ENCODE assay signal across 9 cellular contexts in genomic region chr3:45110185-45110833, GRCh38. TPM values are rescaled to one million over a fixed set of nuclear protein-coding genes. Genes with fewer than 3 reads are reported as not detected.
DNase-seq lines count a peak whose midpoint lies in the region; ATAC-seq and TF ChIP-seq lines count a peak whose summit lies in the region.
"Had no signal": no experiment of that assay in that cellular context is flagged by ENCODE, and none has a peak within 500 bp of the region (broad histone marks: within the 10 kb centered on the region; RNA-seq: fewer than 3 reads in every experiment).

No MANE protein-coding gene starts in this region.

- no peaks in the 10 kb centered on the region for H3K27me3 ChIP-seq in mononuclear cell (ENCODE audit: insufficient read depth, low read length)
- H3K27me3 ChIP-seq: uterus had no signal

- POLR2A ChIA-PET in GM10248 (lab: Yijun Ruan, JAX) = no interaction called here

- H3K4me1 ChIP-seq in mononuclear cell (ENCODE audit: insufficient read depth, low read length) = peaks cover 40% of the 10 kb centered on the region
- H3K4me1 ChIP-seq: uterus had no signal

- DNase-seq in GM10248 (ENCODE audit: extremely low spot score) = peak; percentile 56
- peak; percentile 89 for DNase-seq in Jurkat, Clone E6-1 (ENCODE audit: low read depth, low spot score)
- DNase-seq in activated CD4-positive, alpha-beta T cell treated with anti-CD3 and anti-CD28 coated beads, Interleukin-2, amount 50 U/mL, for 1 hour = peak; percentile 22
- no peak for DNase-seq in DMS79 treated with DMSO at 0.1 percent for 48 hours (lab: John Stamatoyannopoulos, UW)
- DNase-seq in amniotic stem cell (lab: John Stamatoyannopoulos, UW) = no peak
- no peak for DNase-seq in NCI-H82 treated with DMSO at 0.1 percent for 48 hours (lab: John Stamatoyannopoulos, UW; ENCODE audit: unreplicated experiment)
- DNase-seq: uterus had no signal

- ATAC-seq in GM18868 (IDR thresholded peaks at IDR 0.05; ENCODE audit: unreplicated experiment) = no peak

- no peak for TF ChIP-seq CTCF in GM10248 (IDR thresholded peaks at IDR 0.05; ENCODE audit: control extremely low read depth, extremely low read depth, low read depth, missing control alignments)

- H3K4me3 ChIP-seq in Jurkat, Clone E6-1 (ENCODE audit: low read length) = peak overlapping the region; percentile 42
- H3K4me3 ChIP-seq in mononuclear cell (ENCODE audit: low read length) = peak overlapping the region; percentile 7
- H3K4me3 ChIP-seq: uterus had no signal

- no peaks in the 10 kb centered on the region for H3K9me3 ChIP-seq in mononuclear cell (ENCODE audit: low read depth, low read length)
- H3K9me3 ChIP-seq: uterus had no signal

- CTCF ChIA-PET in GM10248 (lab: Yijun Ruan, JAX) = no interaction called here

RNA-seq across cellular contexts. Expression of gene CDCP1, which starts 35.9 kb away (rescaled TPM):
- polyA plus RNA-seq in Jurkat, Clone E6-1 (2012; ENCODE audit: insufficient read depth, insufficient read length) = not detected
- 0.31 TPM for total RNA-seq in mononuclear cell

Comparison
In these comparisons a context has a peak if more than half of its experiments do, and no peak if none do; other contexts are left out.
1. DNase-seq: peak in GM10248 (single experiment), Jurkat, Clone E6-1 (single experiment) and activated CD4-positive, alpha-beta T cell treated with anti-CD3 and anti-CD28 coated beads, Interleukin-2, amount 50 U/mL, for 1 hour (single experiment); none in DMS79 treated with DMSO at 0.1 percent for 48 hours (single experiment), amniotic stem cell (single experiment) and NCI-H82 treated with DMSO at 0.1 percent for 48 hours (single experiment).